10 cellular contexts compared by ENCODE assay signal in genomic region chr6:36683145-36683655, GRCh38. TPM values are rescaled to one million over a fixed set of nuclear protein-coding genes. Genes with fewer than 3 reads are reported as not detected.
A peak's percentile ranks its signal among the peaks of the same experiment; 100 is the strongest.
DNase-seq lines count a peak whose midpoint lies in the region; ATAC-seq and TF ChIP-seq lines count a peak whose summit lies in the region.
"Had no signal": no experiment of that assay in that cellular context is flagged by ENCODE, and none has a peak within 500 bp of the region (broad histone marks: within the 10 kb centered on the region; RNA-seq: fewer than 3 reads in every experiment).

No MANE protein-coding gene starts in this region.

- H4K20me1 ChIP-seq in neural progenitor cell (ENCODE audit: low read depth), result peaks cover 31% of the 10 kb centered on the region

- intact Hi-C loops in activated B cell treated with CpG ODN at 0.5 μM for 24 hours (cut with micrococcal nuclease) (loop anchor here (1.0 to 5.0 kb wide), 3 partner anchors 9 to 368 kb away; partner anchors contain the start of gene C6orf89), thyroid gland (cut with DNase I) (no loop called here)

- H3K27me3 Mint-ChIP-seq in activated T-cell treated with anti-CD3 and anti-CD28 coated beads, Interleukin-2, amount 50 U/mL, for 24 hours, result peaks cover 4% of the 10 kb centered on the region
- H3K27me3 Mint-ChIP-seq in activated B cell treated with CpG ODN at 0.5 μM for 24 hours, result no peaks in the 10 kb centered on the region
- peaks cover 30% of the 10 kb centered on the region for H3K27me3 Mint-ChIP-seq in neural progenitor cell (ENCODE audit: insufficient read depth, low read depth)

- TF ChIP-seq CTCF in activated B cell treated with CpG ODN at 0.5 μM for 24 hours (IDR thresholded peaks at IDR 0.05), result no peak
- TF ChIP-seq CTCF in fibroblast of the aortic adventitia (IDR thresholded peaks at IDR 0.05; ENCODE audit: insufficient read depth, low read length), result no peak
- TF ChIP-seq CTCF in thyroid gland (IDR thresholded peaks at IDR 0.05), result no peak
- TF ChIP-seq CTCF in neural progenitor cell (IDR thresholded peaks at IDR 0.05), result no peak

- CTCF ChIA-PET in activated B cell treated with CpG ODN at 0.5 μM for 24 hours (lab: Charles Lee), result interaction anchor here (1.1 to 5.1 kb wide), 7 partner anchors 52 to 527 kb away, joined by 3 to 44 read pairs (median 5); no protein-coding TSS in a partner anchor

- H3K9ac ChIP-seq in neural progenitor cell, result no peak overlapping the region

- H2AFZ ChIP-seq in neural progenitor cell (replicated peaks), result no peak overlapping the region

- H3K4me3 ChIP-seq in fibroblast of the aortic adventitia (ENCODE audit: low read depth, low read length) (peak overlapping the region; percentile 70), thyroid gland (replicated peaks in 1 of 3) (no peak overlapping the region), neural progenitor cell (no peak overlapping the region)

- peaks cover 29 to 34% of the 10 kb centered on the region in 2 donors for H3K4me1 ChIP-seq in thyroid gland
- peaks cover 5% of the 10 kb centered on the region for H3K4me1 ChIP-seq in neural progenitor cell

- WGBS in thyroid gland, 2 donors, result 74 to 82% methylated on average over 6 of the region's 6 CpGs

- TF ChIP-seq POLR2A in thyroid gland (IDR thresholded peaks at IDR 0.05), result no peak

- POLR2A ChIA-PET in activated B cell treated with CpG ODN at 0.5 μM for 24 hours (lab: Charles Lee), result interaction anchor here (0.6 to 8.4 kb wide), 12 partner anchors 9 to 279 kb away, joined by 3 to 226 read pairs (median 6); partner anchors contain the start of genes RAB44 and SRSF3

- H3K27ac Mint-ChIP-seq in activated T-cell treated with anti-CD3 and anti-CD28 coated beads, Interleukin-2, amount 50 U/mL, for 24 hours, result peak overlapping the region; percentile 70
- H3K27ac Mint-ChIP-seq in activated B cell treated with CpG ODN at 0.5 μM for 24 hours (peak overlapping the region; percentile 95), neural progenitor cell (no peak overlapping the region)

- no peak overlapping the region for H3K4me2 ChIP-seq in neural progenitor cell

- peaks cover 31 to 43% of the 10 kb centered on the region in 2 donors for H3K36me3 ChIP-seq in thyroid gland
- H3K36me3 ChIP-seq in neural progenitor cell, result no peaks in the 10 kb centered on the region

- peaks cover 39% of the 10 kb centered on the region for H3K4me1 Mint-ChIP-seq in activated T-cell treated with anti-CD3 and anti-CD28 coated beads, Interleukin-2, amount 50 U/mL, for 24 hours (ENCODE audit: low read depth)
- H3K4me1 Mint-ChIP-seq in activated B cell treated with CpG ODN at 0.5 μM for 24 hours (peaks cover 79% of the 10 kb centered on the region), neural progenitor cell (peaks cover 14% of the 10 kb centered on the region)

- DNase-seq in activated T-cell treated with anti-CD3 and anti-CD28 coated beads, Interleukin-2, amount 50 U/mL, for 24 hours, result no peak
- DNase-seq in activated T-cell treated with anti-CD3 and anti-CD28 coated beads, Interleukin-2, amount 50 U/mL, for 1 hour, result no peak
- DNase-seq in activated B cell treated with CpG ODN at 0.5 μM for 24 hours, result no peak
- DNase-seq in fibroblast of the aortic adventitia (ENCODE audit: low read depth), result no peak
- DNase-seq in thyroid gland, result peak; percentile 23 to 31
- DNase-seq in neural progenitor cell (ENCODE audit: low spot score), result no peak

- H3F3A ChIP-seq in neural progenitor cell (ENCODE audit: low read depth), result peaks cover 17% of the 10 kb centered on the region

- ATAC-seq in activated B cell treated with CpG ODN at 0.5 μM for 24 hours (ENCODE audit: low read depth) (no peak), HG03342 (IDR thresholded peaks at IDR 0.05; ENCODE audit: unreplicated experiment) (no peak), HG03045 (IDR thresholded peaks at IDR 0.05; ENCODE audit: unreplicated experiment) (no peak)

- H3K79me2 ChIP-seq in neural progenitor cell (ENCODE audit: low read depth), result peaks cover 48% of the 10 kb centered on the region

- no peaks in the 10 kb centered on the region for H3K9me3 Mint-ChIP-seq in activated T-cell treated with anti-CD3 and anti-CD28 coated beads, Interleukin-2, amount 50 U/mL, for 24 hours
- H3K9me3 Mint-ChIP-seq in activated B cell treated with CpG ODN at 0.5 μM for 24 hours (no peaks in the 10 kb centered on the region), neural progenitor cell (no peaks in the 10 kb centered on the region)

- H3K27ac ChIP-seq in thyroid gland (peak overlapping the region; percentile 36 to 99 (median 99)), neural progenitor cell (no peak overlapping the region)

- peaks cover 64% of the 10 kb centered on the region for H3K36me3 Mint-ChIP-seq in activated T-cell treated with anti-CD3 and anti-CD28 coated beads, Interleukin-2, amount 50 U/mL, for 24 hours (ENCODE audit: low read depth)
- H3K36me3 Mint-ChIP-seq in activated B cell treated with CpG ODN at 0.5 μM for 24 hours (ENCODE audit: low read depth) (peaks cover 58% of the 10 kb centered on the region), neural progenitor cell (no peaks in the 10 kb centered on the region)

- H3K4me3 Mint-ChIP-seq in activated T-cell treated with anti-CD3 and anti-CD28 coated beads, Interleukin-2, amount 50 U/mL, for 24 hours, result peak overlapping the region; percentile 39
- H3K4me3 Mint-ChIP-seq in activated B cell treated with CpG ODN at 0.5 μM for 24 hours (peak overlapping the region; percentile 77), neural progenitor cell (no peak overlapping the region)

- H3K27me3 ChIP-seq in thyroid gland, result no peaks in the 10 kb centered on the region
- H3K27me3 ChIP-seq in neural progenitor cell, result peaks cover 25% of the 10 kb centered on the region

- H3K9me3 ChIP-seq in thyroid gland, result no peaks in the 10 kb centered on the region
- no peaks in the 10 kb centered on the region for H3K9me3 ChIP-seq in neural progenitor cell (ENCODE audit: low read depth)
- H3K9me3 ChIP-seq: esophagus muscularis mucosa had no signal

RNA-seq across cellular contexts. Expression of gene CDKN1A, which starts 4.7 kb away (rescaled TPM):
- 46.9 and 50.4 TPM in 2 replicates for total RNA-seq in activated B cell treated with CpG ODN at 0.5 μM for 24 hours
- total RNA-seq in fibroblast of the aortic adventitia (ENCODE audit: low replicate concordance), result 246 and 749 TPM in 2 replicates
- 10 to 100 TPM; 41.0 to 64.5 (median 61.8) TPM for total RNA-seq in thyroid gland
- 7.0 and 14.1 TPM in 2 replicates for total RNA-seq in neural progenitor cell (ENCODE audit: low replicate concordance)

RNA-seq across cellular contexts. Expression of gene RAB44, which starts 14.4 kb away (rescaled TPM):
- total RNA-seq in activated B cell treated with CpG ODN at 0.5 μM for 24 hours (0.20 TPM in 1 of 2 replicates, not detected in the other), fibroblast of the aortic adventitia (ENCODE audit: low replicate concordance) (not detected in 2 replicates), thyroid gland (under 1 TPM in 1 of 4 donors, not detected in 3; 0.11 TPM), neural progenitor cell (ENCODE audit: low replicate concordance) (0.03 TPM in 1 of 2 replicates, not detected in the other)
- total RNA-seq: CD8-positive, alpha-beta memory T cell had no signal

Comparison
In these comparisons a context has a peak if more than half of its experiments do, and no peak if none do; other contexts are left out.
1. DNase-seq: peak in thyroid gland (2 of 2); none in activated T-cell treated with anti-CD3 and anti-CD28 coated beads, Interleukin-2, amount 50 U/mL, for 24 hours (single experiment), activated T-cell treated with anti-CD3 and anti-CD28 coated beads, Interleukin-2, amount 50 U/mL, for 1 hour (single experiment), activated B cell treated with CpG ODN at 0.5 μM for 24 hours (single experiment), fibroblast of the aortic adventitia (single experiment) and neural progenitor cell (single experiment).